ENCODE assay signal across 8 cellular contexts in the genomic region with DNA sequence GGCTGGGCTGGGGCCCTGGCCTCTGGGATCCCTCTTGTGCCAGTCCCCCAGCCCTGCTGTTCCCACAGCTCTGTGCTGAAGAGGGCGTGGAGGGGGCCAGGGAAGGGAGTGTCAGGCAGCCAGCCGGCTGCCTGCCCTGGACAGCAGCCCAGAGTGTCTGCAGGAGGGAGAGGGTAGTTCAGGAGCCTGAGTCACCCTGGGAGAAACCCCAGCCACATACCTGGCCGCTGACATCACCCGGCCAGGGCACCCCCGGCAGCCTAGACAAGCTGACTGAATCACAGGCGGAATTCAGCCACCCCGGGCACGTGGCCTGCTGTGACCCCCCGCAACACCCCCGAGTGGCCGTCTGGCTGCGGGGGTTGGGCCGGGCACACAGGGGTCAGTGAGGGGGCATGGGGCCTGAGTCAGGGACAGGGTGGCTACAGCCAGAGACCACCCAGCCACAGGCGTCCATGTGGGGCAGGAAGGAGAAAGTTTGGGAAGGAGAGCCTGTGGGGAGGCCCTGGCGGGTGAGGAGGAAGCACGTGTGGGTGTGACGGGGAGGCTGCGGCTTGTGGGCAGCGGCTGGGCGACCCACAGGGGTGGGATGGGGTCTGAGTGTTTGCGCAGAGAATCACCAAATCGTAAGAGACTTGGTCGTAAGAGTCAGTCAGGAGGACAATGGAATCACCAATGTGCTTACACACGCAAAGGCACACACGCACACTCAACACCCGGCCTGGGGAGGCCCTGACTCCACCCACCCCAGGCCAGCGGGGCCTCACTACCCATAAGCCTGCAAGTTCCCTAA. TPM values are rescaled to one million over a fixed set of nuclear protein-coding genes. Genes with fewer than 3 reads are reported as not detected.
DNase-seq lines count a peak whose midpoint lies in the region; ATAC-seq, FAIRE-seq and TF ChIP-seq lines count a peak whose summit lies in the region.

No MANE protein-coding gene starts in this region.

- peak overlapping the region; percentile 12 for H3K4me3 ChIP-seq in lower lobe of right lung

- H3K27ac ChIP-seq in VCaP: peak overlapping the region; percentile 62
- H3K27ac ChIP-seq in lower lobe of right lung: peak overlapping the region; percentile 90

- peaks cover 36% of the 10 kb centered on the region for H3K4me1 ChIP-seq in lower lobe of right lung

- no peaks in the 10 kb centered on the region for H3K27me3 ChIP-seq in lower lobe of right lung (ENCODE audit: low read depth)

- ATAC-seq in lower lobe of right lung: peak; percentile 89 to 90
- ATAC-seq in GM18520 (IDR thresholded peaks at IDR 0.05; ENCODE audit: unreplicated experiment): no peak

- H3K9me3 ChIP-seq in lower lobe of right lung: no peaks in the 10 kb centered on the region

- no peaks in the 10 kb centered on the region for H3K36me3 ChIP-seq in lower lobe of right lung

- DNase-seq in LHCN-M2 (ENCODE audit: low read depth) (peak; percentile 97), dermis blood vessel endothelial cell (peak; percentile 98), lower lobe of right lung (peak; percentile 94), NCI-H187 treated with DMSO at 0.1 percent for 48 hours (lab: John Stamatoyannopoulos, UW) (no peak)
- peak; percentile 65 for DNase-seq in stimulated activated CD8-positive, alpha-beta memory T cell treated with anti-CD3 and anti-CD28 coated beads, Interleukin-4, amount 100 ng/mL, for 24 hours (ENCODE audit: low read depth)

- intact Hi-C loops in lower lobe of right lung (cut with DNase I): no loop called here

- peak; percentile 94 for FAIRE-seq in G401.6 (lab: Jason Lieb, UNC)

- TF ChIP-seq CTCF in VCaP (conservative IDR thresholded peaks at IDR 0.05) (no peak), lower lobe of right lung (IDR thresholded peaks at IDR 0.05) (no peak)

RNA-seq across cellular contexts. Expression of a gene that starts 11.9 kb away (rescaled TPM):
- total RNA-seq in LHCN-M2 (2014; rRNA removed): 0.32 and 0.34 TPM in 2 replicates
- polyA plus RNA-seq in LHCN-M2 (2012): 0.24 TPM
- total RNA-seq in dermis blood vessel endothelial cell: 0.65 and 23.8 TPM in 2 replicates
- 18.0 TPM for total RNA-seq in lower lobe of right lung

RNA-seq across cellular contexts. Expression of a gene that starts 32.2 kb away (rescaled TPM):
- total RNA-seq in LHCN-M2 (2014; rRNA removed) (132 and 148 TPM in 2 replicates), dermis blood vessel endothelial cell (56.5 and 63.1 TPM in 2 replicates), lower lobe of right lung (41.6 TPM)
- polyA plus RNA-seq in LHCN-M2 (2012): 136 TPM

RNA-seq across cellular contexts. Expression of a gene that starts 40.9 kb away (rescaled TPM):
- total RNA-seq in LHCN-M2 (2014; rRNA removed): 22.9 and 39.7 TPM in 2 replicates
- polyA plus RNA-seq in LHCN-M2 (2012): 39.6 TPM
- 9.0 and 10.2 TPM in 2 replicates for total RNA-seq in dermis blood vessel endothelial cell
- 16.2 TPM for total RNA-seq in lower lobe of right lung

RNA-seq across cellular contexts. Expression of a gene that starts 42.3 kb away (rescaled TPM):
- total RNA-seq in LHCN-M2 (2014; rRNA removed) (1.7 and 2.4 TPM in 2 replicates), dermis blood vessel endothelial cell (0.60 and 1.5 TPM in 2 replicates), lower lobe of right lung (1.8 TPM)
- 0.95 TPM for polyA plus RNA-seq in LHCN-M2 (2012)

RNA-seq across cellular contexts. Expression of a gene that starts 49.5 kb away (rescaled TPM):
- total RNA-seq in LHCN-M2 (2014; rRNA removed) (21.4 and 24.6 TPM in 2 replicates), dermis blood vessel endothelial cell (9.5 and 15.2 TPM in 2 replicates), lower lobe of right lung (4.5 TPM)
- 10.0 TPM for polyA plus RNA-seq in LHCN-M2 (2012)
